ENCODE assay signal across 9 cellular contexts in the genomic region with DNA sequence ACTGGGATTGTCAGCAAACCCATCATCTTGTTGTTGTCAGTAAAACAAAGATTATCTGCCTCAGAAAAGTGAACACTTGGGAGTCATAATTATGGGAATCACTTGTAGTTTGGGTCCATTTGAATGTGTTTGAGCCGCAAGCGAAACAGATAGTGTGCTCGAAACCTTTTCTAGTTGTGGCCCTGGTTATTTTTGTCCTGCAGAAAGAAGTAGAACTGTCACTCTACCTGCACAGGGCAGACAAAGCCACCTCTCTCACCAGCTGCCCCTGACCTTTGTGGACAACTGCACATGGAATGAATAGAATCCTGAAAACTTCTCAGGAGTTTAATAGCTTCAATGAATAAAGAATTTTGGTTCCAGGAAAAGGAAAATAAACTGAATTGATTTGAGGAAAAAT.
"Had no signal": no experiment of that assay in that cellular context is flagged by ENCODE, and none has a peak within 500 bp of the region (broad histone marks: within the 10 kb centered on the region; RNA-seq: fewer than 3 reads in every experiment).

No MANE protein-coding gene starts in this region.

- H3K4me3 Mint-ChIP-seq: GM23338, H9 had no signal

- FAIRE-seq: H1, H54 had no signal

- H3K4me2 ChIP-seq: GM23338, KMS-11 had no signal

- H3K27ac Mint-ChIP-seq: GM23338, H9, IgD-negative memory B cell had no signal

- H3K27ac ChIP-seq: HL-60, KMS-11 had no signal

- H3K9me3 Mint-ChIP-seq: H9 had no signal

- H2AFZ ChIP-seq: GM23338 had no signal

- H3K4me3 ChIP-seq: GM23338 had no signal

- H3K9ac ChIP-seq: KMS-11 had no signal

- H3K36me3 Mint-ChIP-seq: IgD-negative memory B cell had no signal

- ATAC-seq: GM23338 had no signal

- DNase-seq: H9, HCEC 1CT, KBM-7 had no signal
